ENCODE assay signal across 1 cellular context in the genomic region with DNA sequence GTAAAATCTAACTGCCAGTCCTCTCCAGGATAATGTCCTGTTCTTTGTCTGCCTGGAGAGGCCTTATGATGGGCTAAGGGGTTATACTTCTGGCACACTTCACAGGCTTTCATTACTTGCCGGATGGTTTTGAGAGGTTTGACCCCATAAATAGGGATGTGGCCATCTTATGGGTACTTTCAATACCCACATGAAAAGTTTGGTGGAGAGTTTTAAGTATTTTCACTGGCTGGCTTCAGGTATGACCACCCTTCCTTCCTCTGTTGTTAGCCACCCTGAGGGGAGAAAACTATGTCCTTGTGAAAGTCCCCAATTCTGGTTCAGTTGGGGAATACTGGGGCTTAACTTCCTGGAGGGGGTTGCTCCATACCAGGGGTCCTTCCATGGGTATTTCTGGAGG.
TF ChIP-seq lines count a peak whose summit lies in the region.

No MANE protein-coding gene starts in this region.

TF ChIP-seq in GM12878, 131 proteins besides CTCF, POLR2A, EP300 and RAD21 (continued from another document):
- TF ChIP-seq CHD2 (IDR thresholded peaks at IDR 0.05; ENCODE audit: borderline replicate concordance, low read depth, low read length) (no peak), POLR2AphosphoS5 (IDR thresholded peaks at IDR 0.05; ENCODE audit: low read length) (no peak), ZNF622 (IDR thresholded peaks at IDR 0.05) (no peak), PAX5 (IDR thresholded peaks at IDR 0.05; ENCODE audit: borderline replicate concordance, low read depth, low read length) (no peak), TCF7 (IDR thresholded peaks at IDR 0.05; ENCODE audit: borderline replicate concordance) (no peak), RUNX3 (IDR thresholded peaks at IDR 0.05; ENCODE audit: low read length) (peak; percentile 42), KLF5 (IDR thresholded peaks at IDR 0.05; ENCODE audit: partially characterized antibody) (no peak), SREBF2 (IDR thresholded peaks at IDR 0.05; ENCODE audit: low read length) (no peak), NBN (IDR thresholded peaks at IDR 0.05) (no peak), BRCA1 (IDR thresholded peaks at IDR 0.05; ENCODE audit: low read depth, low read length) (no peak), MYC (IDR thresholded peaks at IDR 0.05; ENCODE audit: insufficient read depth, insufficient read length, insufficient replicate concordance, low read length, severe bottlenecking) (no peak), MXI1 (IDR thresholded peaks at IDR 0.05; ENCODE audit: low read depth, low read length) (no peak), YY1 (IDR thresholded peaks at IDR 0.05; ENCODE audit: low read depth, low read length) (no peak), NR2C2 (IDR thresholded peaks at IDR 0.05; ENCODE audit: borderline replicate concordance, control insufficient read depth, insufficient read length, low read depth) (no peak), RELA (IDR thresholded peaks at IDR 0.05; ENCODE audit: borderline replicate concordance, partially characterized antibody) (no peak)
TF ChIP-seq in GM12878: peak in this region for 5.
